Comparison of ENCODE assay signal across 22 cellular contexts in the genomic region with DNA sequence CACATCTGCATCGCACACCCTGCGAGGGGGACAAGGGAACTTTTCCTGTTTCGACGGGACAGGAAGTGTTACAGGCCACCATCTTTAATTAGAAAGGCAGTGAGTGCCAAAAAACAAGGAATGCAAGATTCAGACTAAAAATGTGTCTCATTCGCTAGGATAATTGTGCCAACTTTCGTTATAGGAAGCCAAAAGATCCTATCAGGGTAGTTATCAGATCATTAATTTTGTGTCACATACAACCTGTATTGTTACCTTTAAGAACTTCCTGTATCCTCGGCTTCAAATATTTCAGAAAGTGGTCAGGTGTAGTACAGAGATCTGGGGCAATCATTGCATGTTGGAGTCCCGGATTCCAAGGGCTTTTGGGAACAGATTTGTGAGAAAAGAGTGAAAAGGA. TPM values are rescaled to one million over a fixed set of nuclear protein-coding genes. Genes with fewer than 3 reads are reported as not detected.
DNase-seq lines count a peak whose midpoint lies in the region; ATAC-seq and TF ChIP-seq lines count a peak whose summit lies in the region.
"Had no signal": no experiment of that assay in that cellular context is flagged by ENCODE, and none has a peak within 500 bp of the region (broad histone marks: within the 10 kb centered on the region; RNA-seq: fewer than 3 reads in every experiment).

No MANE protein-coding gene starts in this region.

- no peak for TF ChIP-seq CTCF in nephron (IDR thresholded peaks at IDR 0.05; ENCODE audit: unreplicated experiment in 3 of 3)
- TF ChIP-seq CTCF in upper lobe of left lung (IDR thresholded peaks at IDR 0.05), result no peak
- TF ChIP-seq CTCF in GM13977 (IDR thresholded peaks at IDR 0.05; ENCODE audit: extremely low read depth, insufficient read depth, missing control alignments), result no peak

- H3K36me3 ChIP-seq in upper lobe of left lung, result no peaks in the 10 kb centered on the region

- no peak overlapping the region for H3K4me3 Mint-ChIP-seq in activated CD4-positive, alpha-beta T cell treated with anti-CD3 and anti-CD28 coated beads, Interleukin-2, amount 10 ng/mL, durations not matched to agents 24 days and 14 days
- no peak overlapping the region for H3K4me3 Mint-ChIP-seq in nephron
- H3K4me3 Mint-ChIP-seq: activated CD4-positive, alpha-beta T cell treated with anti-CD3 and anti-CD28 coated beads for 36 hours; HFFc6; stimulated activated naive CD8-positive, alpha-beta T cell treated with anti-CD3 and anti-CD28 coated beads, Interleukin-15, Interleukin-2, amounts not matched to agents 100 ng/mL and 50 ng/mL, for 24 hours had no signal

- peak in 1 of 4 donors; percentile 9 for TF ChIP-seq EP300 in upper lobe of left lung (IDR thresholded peaks at IDR 0.05)

- 41 to 55% methylated on average over 8 of the region's 8 CpGs for WGBS in upper lobe of left lung, 2 donors

- H3K27ac ChIP-seq in epithelial cell of prostate (peak overlapping the region; percentile 10), upper lobe of left lung (peak overlapping the region; percentile 36 to 71 (median 65))
- H3K27ac ChIP-seq: KMS-11 had no signal

- H3K4me3 ChIP-seq in upper lobe of left lung, result no peak overlapping the region
- H3K4me3 ChIP-seq: GM12878 had no signal

- H3K4me1 ChIP-seq in upper lobe of left lung, result peaks cover 23 to 34% (median 29%) of the 10 kb centered on the region in 4 donors

- H3K27me3 Mint-ChIP-seq in activated CD4-positive, alpha-beta T cell treated with anti-CD3 and anti-CD28 coated beads, Interleukin-2, amount 10 ng/mL, durations not matched to agents 24 days and 14 days, result no peaks in the 10 kb centered on the region
- H3K27me3 Mint-ChIP-seq in nephron (ENCODE audit: low read depth), result no peaks in the 10 kb centered on the region
- H3K27me3 Mint-ChIP-seq: activated CD4-positive, alpha-beta T cell treated with anti-CD3 and anti-CD28 coated beads for 36 hours; stimulated activated naive CD8-positive, alpha-beta T cell treated with anti-CD3 and anti-CD28 coated beads, Interleukin-15, Interleukin-2, amounts not matched to agents 100 ng/mL and 50 ng/mL, for 24 hours had no signal

- H3K36me3 Mint-ChIP-seq in activated CD4-positive, alpha-beta T cell treated with anti-CD3 and anti-CD28 coated beads, Interleukin-2, amount 10 ng/mL, durations not matched to agents 24 days and 14 days (ENCODE audit: low read depth), result peaks cover 21% of the 10 kb centered on the region
- H3K36me3 Mint-ChIP-seq in nephron (ENCODE audit: low read depth), result no peaks in the 10 kb centered on the region

- peaks cover 12% of the 10 kb centered on the region for H3K4me1 Mint-ChIP-seq in activated CD4-positive, alpha-beta T cell treated with anti-CD3 and anti-CD28 coated beads, Interleukin-2, amount 10 ng/mL, durations not matched to agents 24 days and 14 days
- peaks cover 32% of the 10 kb centered on the region for H3K4me1 Mint-ChIP-seq in nephron

- TF ChIP-seq POLR2A in upper lobe of left lung (IDR thresholded peaks at IDR 0.05), result no peak

- ATAC-seq in upper lobe of left lung (ENCODE audit: low FRiP score in 2 of 2) (no peak), GM19395 (IDR thresholded peaks at IDR 0.05; ENCODE audit: unreplicated experiment) (no peak)
- ATAC-seq: activated CD4-positive, alpha-beta T cell treated with anti-CD3 and anti-CD28 coated beads for 36 hours; GM12878 had no signal

- peaks cover 11% of the 10 kb centered on the region for H3K9me3 Mint-ChIP-seq in activated CD4-positive, alpha-beta T cell treated with anti-CD3 and anti-CD28 coated beads, Interleukin-2, amount 10 ng/mL, durations not matched to agents 24 days and 14 days
- peaks cover 4% of the 10 kb centered on the region for H3K9me3 Mint-ChIP-seq in nephron
- H3K9me3 Mint-ChIP-seq: activated T-helper 2 cell treated with anti-CD3 and anti-CD28 coated beads, Interferon-gamma antibody, Interleukin-2, Interleukin-4, amounts not matched to agents 10 μg/mL and 5 μg/mL and 100 μg/mL, durations not matched to agents 14 hours and 24 hours and 36 hours; HFFc6 had no signal

- DNase-seq in activated CD4-positive, alpha-beta T cell treated with anti-CD3 and anti-CD28 coated beads, Interleukin-2, amount 10 ng/mL, durations not matched to agents 24 days and 14 days, result peak; percentile 9
- no peak for DNase-seq in activated CD4-positive, alpha-beta T cell treated with anti-CD3 and anti-CD28 coated beads for 1 hour
- DNase-seq in epithelial cell of prostate (ENCODE audit: low read depth, low spot score) (no peak), upper lobe of left lung (no peak), NCI-H524 treated with DMSO at 0.1 percent for 48 hours (lab: John Stamatoyannopoulos, UW) (no peak), GM13977 (ENCODE audit: low spot score) (no peak)
- DNase-seq: 8988T; activated CD4-positive, alpha-beta T cell treated with anti-CD3 and anti-CD28 coated beads for 36 hours; effector CD8-positive, alpha-beta T cell; GF-D8; HFFc6; hypothalamus; NCI-H1048; NCI-H510A treated with DMSO at 0.1 percent for 48 hours; SIG-M5 had no signal

- no peaks in the 10 kb centered on the region for H3K9me3 ChIP-seq in upper lobe of left lung

- intact Hi-C loops in activated CD4-positive, alpha-beta T cell treated with anti-CD3 and anti-CD28 coated beads, Interleukin-2, amount 10 ng/mL, durations not matched to agents 24 days and 14 days (cut with micrococcal nuclease), result no loop called here

- H3K27ac Mint-ChIP-seq in activated CD4-positive, alpha-beta T cell treated with anti-CD3 and anti-CD28 coated beads, Interleukin-2, amount 10 ng/mL, durations not matched to agents 24 days and 14 days, result no peak overlapping the region
- H3K27ac Mint-ChIP-seq in nephron, result peak overlapping the region; percentile 64 to 78 (median 74)
- H3K27ac Mint-ChIP-seq: activated CD4-positive, alpha-beta T cell treated with anti-CD3 and anti-CD28 coated beads for 36 hours; activated T-helper 2 cell treated with anti-CD3 and anti-CD28 coated beads, Interferon-gamma antibody, Interleukin-2, Interleukin-4, amounts not matched to agents 10 μg/mL and 5 μg/mL and 100 μg/mL, durations not matched to agents 14 hours and 24 hours and 36 hours; HFFc6; stimulated activated naive CD8-positive, alpha-beta T cell treated with anti-CD3 and anti-CD28 coated beads, Interleukin-15, Interleukin-2, amounts not matched to agents 100 ng/mL and 50 ng/mL, for 24 hours had no signal

- no peaks in the 10 kb centered on the region for H3K27me3 ChIP-seq in upper lobe of left lung

- in situ Hi-C loops in GM13977 (cut with MboI; ENCODE audit: low pct_unique_long_range_greater_than_20kb, low sequenced_read_pairs, unreplicated experiment), result no loop called here

RNA-seq across cellular contexts. Expression of gene MGP, which starts 19.2 kb away (rescaled TPM):
- total RNA-seq in activated CD4-positive, alpha-beta T cell treated with anti-CD3 and anti-CD28 coated beads, Interleukin-2, amount 10 ng/mL, durations not matched to agents 24 days and 14 days, result not detected in 2 replicates
- 100 to 1,000 TPM in 5 of 6 donors, 10 to 100 TPM in 1; 47.1 to 660 (median 286) TPM for total RNA-seq in upper lobe of left lung
- total RNA-seq: activated CD4-positive, alpha-beta T cell treated with anti-CD3 and anti-CD28 coated beads for 36 hours; activated T-helper 2 cell treated with anti-CD3 and anti-CD28 coated beads, Interferon-gamma antibody, Interleukin-2, Interleukin-4, amounts not matched to agents 10 μg/mL and 5 μg/mL and 100 μg/mL, durations not matched to agents 14 hours and 24 hours and 36 hours; T-helper 2 cell treated with Interferon-gamma antibody and Interleukin-4, amounts not matched to agents 100 ng/mL and 5 ng/mL, for 36 hours had no signal

RNA-seq across cellular contexts. Expression of gene ERP27, which starts 33.5 kb away (rescaled TPM):
- 1.5 and 1.8 TPM in 2 replicates for total RNA-seq in activated CD4-positive, alpha-beta T cell treated with anti-CD3 and anti-CD28 coated beads, Interleukin-2, amount 10 ng/mL, durations not matched to agents 24 days and 14 days
- 10 to 100 TPM in 1 of 6 donors, 1 to 10 TPM in 4, not detected in 1; 1.2 to 25.0 (median 9.3) TPM for total RNA-seq in upper lobe of left lung
- total RNA-seq: HFFc6 had no signal

RNA-seq across cellular contexts. Expression of gene ARHGDIB, which starts 56.5 kb away (rescaled TPM):
- 452 TPM in 2 replicates for total RNA-seq in activated CD4-positive, alpha-beta T cell treated with anti-CD3 and anti-CD28 coated beads, Interleukin-2, amount 10 ng/mL, durations not matched to agents 24 days and 14 days
- total RNA-seq in upper lobe of left lung, result 100 to 1,000 TPM; 169 to 307 (median 211) TPM

Comparison
In these comparisons a context has a peak if more than half of its experiments do, and no peak if none do; other contexts are left out.
1. RNA of gene MGP, which starts 19.2 kb away (total RNA-seq): 47.1 to 660 TPM in upper lobe of left lung; not detected in activated CD4-positive, alpha-beta T cell treated with anti-CD3 and anti-CD28 coated beads, Interleukin-2, amount 10 ng/mL, durations not matched to agents 24 days and 14 days; every median in the first group is over 10 times any median in the second.